In genomic region chr10:50331486-50331885, GRCh38 we compare ENCODE assay signal across 34 cellular contexts.
"Had no signal": no experiment of that assay in that cellular context is flagged by ENCODE, and none has a peak within 500 bp of the region (broad histone marks: within the 10 kb centered on the region; RNA-seq: fewer than 3 reads in every experiment).

No MANE protein-coding gene starts in this region.

- H3K27me3 ChIP-seq: ascending aorta, breast epithelium, cardiac muscle cell, colonic mucosa, dorsolateral prefrontal cortex had no signal

- H3K27ac Mint-ChIP-seq: activated B cell treated with CpG ODN at 0.5 μM for 24 hours; activated CD8-positive, alpha-beta memory T cell treated with anti-CD3 and anti-CD28 coated beads, Interleukin-2, amount 10 ng/mL, durations not matched to agents 7 days and 5 days; activated CD8-positive, alpha-beta T cell treated with anti-CD3 and anti-CD28 coated beads, Interleukin-2, amount 10 ng/mL, durations not matched to agents 7 days and 5 days; activated naive CD4-positive, alpha-beta T cell treated with anti-CD3 and anti-CD28 coated beads, Interleukin-2, amount 10 ng/mL, durations not matched to agents 7 days and 5 days; activated naive CD8-positive, alpha-beta T cell treated with anti-CD3 and anti-CD28 coated beads, Interleukin-2, amount 10 ng/mL, durations not matched to agents 7 days and 5 days; activated T-cell treated with anti-CD3 and anti-CD28 coated beads, Interleukin-2, amount 50 U/mL, for 24 hours; activated T-cell treated with anti-CD3 and anti-CD28 coated beads, Interleukin-2, amount 50 U/mL, for 72 hours; brain; dendritic cell treated with granulocyte-macrophage colony-stimulating factor and Interleukin-4, amounts not matched to agents 40 ng/mL and 50 ng/mL, for 4 days; endodermal cell; T-cell; T-helper 1 cell treated with Interleukin-12 subunit alpha and Interleukin-12 subunit beta and Interleukin-4 antibody, amounts not matched to agents 30 μg/mL and 1 μg/mL, for 36 hours had no signal

- FAIRE-seq: frontal cortex had no signal

- H3K9me3 Mint-ChIP-seq: activated B cell treated with CpG ODN at 0.5 μM for 24 hours; activated naive CD4-positive, alpha-beta T cell treated with anti-CD3 and anti-CD28 coated beads, Interleukin-2, amount 10 ng/mL, durations not matched to agents 7 days and 5 days; activated naive CD4-positive, alpha-beta T cell treated with anti-CD3 and anti-CD28 coated beads, Interleukin-2, amount 50 U/mL, for 72 hours; activated T-cell treated with anti-CD3 and anti-CD28 coated beads, Interleukin-2, amount 50 U/mL, for 24 hours; activated T-cell treated with anti-CD3 and anti-CD28 coated beads, Interleukin-2, amount 50 U/mL, for 72 hours; brain; dendritic cell treated with granulocyte-macrophage colony-stimulating factor and Interleukin-4, amounts not matched to agents 40 ng/mL and 50 ng/mL, for 4 days; endodermal cell; T-cell; T-helper 1 cell treated with Interleukin-12 subunit alpha and Interleukin-12 subunit beta and Interleukin-4 antibody, amounts not matched to agents 30 μg/mL and 1 μg/mL, for 36 hours had no signal

- H3K9me3 ChIP-seq: ascending aorta, breast epithelium, colonic mucosa had no signal

- H3K36me3 Mint-ChIP-seq: brain had no signal

- H3K4me1 ChIP-seq: breast epithelium, colonic mucosa had no signal

- ATAC-seq: activated CD4-positive, CD25-positive, alpha-beta regulatory T cell treated with anti-CD3 and anti-CD28 coated beads, Interleukin-2, amount 50 U/mL, for 24 hours; activated CD8-positive, alpha-beta memory T cell treated with anti-CD3 and anti-CD28 coated beads, Interleukin-2, amount 10 ng/mL, durations not matched to agents 7 days and 5 days; activated CD8-positive, alpha-beta T cell treated with anti-CD3 and anti-CD28 coated beads, Interleukin-2, amount 10 ng/mL, durations not matched to agents 7 days and 5 days; activated naive CD4-positive, alpha-beta T cell treated with anti-CD3 and anti-CD28 coated beads, Interleukin-2, amount 50 U/mL, for 72 hours; activated T-cell treated with anti-CD3 and anti-CD28 coated beads, Interleukin-2, amount 50 U/mL, for 72 hours; esophagus mucosa; T-cell had no signal

- H3K27me3 Mint-ChIP-seq: activated B cell treated with CpG ODN at 0.5 μM for 24 hours; activated CD8-positive, alpha-beta memory T cell treated with anti-CD3 and anti-CD28 coated beads, Interleukin-2, amount 10 ng/mL, durations not matched to agents 7 days and 5 days; activated naive CD4-positive, alpha-beta T cell treated with anti-CD3 and anti-CD28 coated beads, Interleukin-2, amount 10 ng/mL, durations not matched to agents 7 days and 5 days; activated naive CD8-positive, alpha-beta T cell treated with anti-CD3 and anti-CD28 coated beads, Interleukin-2, amount 10 ng/mL, durations not matched to agents 7 days and 5 days; activated T-cell treated with anti-CD3 and anti-CD28 coated beads, Interleukin-2, amount 50 U/mL, for 24 hours; brain; dendritic cell treated with granulocyte-macrophage colony-stimulating factor and Interleukin-4, amounts not matched to agents 40 ng/mL and 50 ng/mL, for 4 days; T-cell had no signal

- H3K4me3 ChIP-seq: ascending aorta, breast epithelium, cardiac muscle cell, colonic mucosa, dorsolateral prefrontal cortex had no signal

- H3K4me3 Mint-ChIP-seq: activated B cell treated with CpG ODN at 0.5 μM for 24 hours; activated CD8-positive, alpha-beta memory T cell treated with anti-CD3 and anti-CD28 coated beads, Interleukin-2, amount 10 ng/mL, durations not matched to agents 7 days and 5 days; activated CD8-positive, alpha-beta T cell treated with anti-CD3 and anti-CD28 coated beads, Interleukin-2, amount 10 ng/mL, durations not matched to agents 7 days and 5 days; activated naive CD4-positive, alpha-beta T cell treated with anti-CD3 and anti-CD28 coated beads, Interleukin-2, amount 10 ng/mL, durations not matched to agents 7 days and 5 days; activated naive CD8-positive, alpha-beta T cell treated with anti-CD3 and anti-CD28 coated beads, Interleukin-2, amount 10 ng/mL, durations not matched to agents 7 days and 5 days; activated T-cell treated with anti-CD3 and anti-CD28 coated beads, Interleukin-2, amount 50 U/mL, for 24 hours; activated T-cell treated with anti-CD3 and anti-CD28 coated beads, Interleukin-2, amount 50 U/mL, for 72 hours; brain; dendritic cell treated with granulocyte-macrophage colony-stimulating factor and Interleukin-4, amounts not matched to agents 40 ng/mL and 50 ng/mL, for 4 days; endodermal cell; T-cell; T-helper 1 cell treated with Interleukin-12 subunit alpha and Interleukin-12 subunit beta and Interleukin-4 antibody, amounts not matched to agents 30 μg/mL and 1 μg/mL, for 36 hours had no signal

- H3K27ac ChIP-seq: ascending aorta, breast epithelium, cardiac muscle cell, colonic mucosa, dorsolateral prefrontal cortex, WERI-Rb-1 had no signal

- H3K36me3 ChIP-seq: ascending aorta, breast epithelium, cardiac muscle cell, colonic mucosa, WERI-Rb-1 had no signal

- DNase-seq: activated B cell treated with CpG ODN at 0.5 μM for 24 hours; activated CD4-positive, alpha-beta T cell treated with anti-CD3 and anti-CD28 coated beads for 48 hours; activated CD4-positive, alpha-beta T cell treated with anti-CD3 and anti-CD28 coated beads, Interleukin-2, amount 50 U/mL, for 1 hour; activated CD4-positive, alpha-beta T cell treated with anti-CD3 and anti-CD28 coated beads, Interleukin-2, amount 50 U/mL, for 48 hours; activated CD8-positive, alpha-beta memory T cell treated with anti-CD3 and anti-CD28 coated beads, Interleukin-2, amount 10 ng/mL, durations not matched to agents 7 days and 5 days; activated CD8-positive, alpha-beta memory T cell treated with anti-CD3 and anti-CD28 coated beads, Interleukin-2, amount 50 U/mL, for 4 hours; activated CD8-positive, alpha-beta T cell treated with anti-CD3 and anti-CD28 coated beads, Interleukin-2, amount 10 ng/mL, durations not matched to agents 7 days and 5 days; activated gamma-delta T cell; activated naive CD4-positive, alpha-beta T cell; activated naive CD4-positive, alpha-beta T cell treated with anti-CD3 and anti-CD28 coated beads, Interleukin-2, amount 10 ng/mL, durations not matched to agents 7 days and 5 days; activated naive CD8-positive, alpha-beta T cell treated with anti-CD3 and anti-CD28 coated beads, Interleukin-2, amount 10 ng/mL, durations not matched to agents 7 days and 5 days; activated T-cell treated with anti-CD3 and anti-CD28 coated beads, Interleukin-2, amount 50 U/mL, for 24 hours; activated T-cell treated with anti-CD3 and anti-CD28 coated beads, Interleukin-2, amount 50 U/mL, for 72 hours; central memory CD4-positive, alpha-beta T cell; cerebellar nuclear complex; colonic mucosa; dorsolateral prefrontal cortex; effector memory CD4-positive, alpha-beta T cell; endodermal cell; foreskin fibroblast; head of caudate nucleus; T-cell; T-helper 9 cell; WERI-Rb-1 had no signal
